Comparison of ENCODE assay signal across 1 cellular context in the genomic region with DNA sequence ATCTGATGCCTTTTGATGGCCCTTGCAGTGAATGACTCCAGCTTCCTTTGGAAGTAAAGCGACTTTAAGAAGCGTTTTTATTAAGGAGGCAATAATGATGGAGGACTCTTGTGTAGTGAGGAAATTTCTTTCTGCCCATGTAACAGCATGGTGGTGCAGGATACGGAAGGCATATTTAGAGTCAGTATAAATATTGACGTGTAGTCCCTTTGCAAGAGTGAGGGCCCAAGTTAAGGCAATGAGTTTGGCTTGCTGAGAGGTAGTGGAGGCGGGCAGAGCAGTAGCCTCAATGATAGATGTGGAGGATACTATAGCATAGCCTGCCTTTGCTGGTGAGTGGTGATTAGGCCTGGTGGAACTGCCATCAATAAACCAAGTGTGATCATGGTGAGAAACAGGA. TPM values are rescaled to one million over a fixed set of nuclear protein-coding genes. Genes with fewer than 3 reads are reported as not detected.
"Had no signal": no experiment of that assay in that cellular context is flagged by ENCODE, and none has a peak within 500 bp of the region (broad histone marks: within the 10 kb centered on the region; RNA-seq: fewer than 3 reads in every experiment).

No MANE protein-coding gene starts in this region.

RNA-seq across cellular contexts. Expression of gene ULK2, which starts 22.3 kb away (rescaled TPM):
- total RNA-seq: HepG2 had no signal
